Comparison of ENCODE assay signal across 16 cellular contexts in the genomic region with DNA sequence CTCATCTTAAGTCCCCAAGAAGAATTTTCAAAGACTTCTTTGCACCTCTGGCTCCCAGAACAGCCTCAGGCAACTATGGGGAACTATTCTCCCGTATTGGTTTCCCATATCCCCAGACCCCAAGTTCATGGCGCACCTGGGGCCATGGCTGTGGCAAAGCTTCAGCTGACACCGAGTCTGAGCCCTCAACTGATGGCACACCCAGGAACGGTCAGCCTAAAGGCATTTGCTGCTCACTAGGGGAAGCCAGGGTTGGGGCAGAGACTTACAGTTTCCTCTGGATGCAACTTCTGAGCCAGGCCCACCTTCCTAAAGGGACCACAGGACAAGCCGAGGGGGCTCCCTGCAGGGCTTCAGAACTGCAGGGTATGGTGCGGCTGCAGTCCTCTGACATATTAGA. TPM values are rescaled to one million over a fixed set of nuclear protein-coding genes. Genes with fewer than 3 reads are reported as not detected.
A peak's percentile ranks its signal among the peaks of the same experiment; 100 is the strongest.
DNase-seq lines count a peak whose midpoint lies in the region; ATAC-seq and TF ChIP-seq lines count a peak whose summit lies in the region.
"Had no signal": no experiment of that assay in that cellular context is flagged by ENCODE, and none has a peak within 500 bp of the region (broad histone marks: within the 10 kb centered on the region; RNA-seq: fewer than 3 reads in every experiment).

No MANE protein-coding gene starts in this region.

- H3K79me2 ChIP-seq in SK-N-SH (ENCODE audit: insufficient read depth) (no peaks in the 10 kb centered on the region), OCI-LY1 (ENCODE audit: insufficient read depth, low read length) (no peaks in the 10 kb centered on the region), fibroblast of lung (ENCODE audit: control insufficient read depth, insufficient read depth, low read length) (no peaks in the 10 kb centered on the region), smooth muscle cell (ENCODE audit: low read depth) (no peaks in the 10 kb centered on the region)

- ATAC-seq in SK-N-SH treated with all-trans-retinoic acid at 6 μM for 48 hours = no peak
- ATAC-seq: A549 had no signal

- H3K27ac ChIP-seq in SK-N-SH (ENCODE audit: low read depth in 2 of 2, low read length in 1 of 2) (peak overlapping the region in 1 of 2 experiments; percentile 96; a peak in 2 of 4 replicates), OCI-LY1 (ENCODE audit: low read depth, low read length, poor library complexity, severe bottlenecking) (peak overlapping the region; percentile 96), fibroblast of lung (ENCODE audit: insufficient read depth, low read length) (peak overlapping the region; percentile 54), smooth muscle cell (ENCODE audit: low read depth) (peak overlapping the region; percentile 94)
- H3K27ac ChIP-seq: A549 had no signal

- H4K20me1 ChIP-seq in SK-N-SH (ENCODE audit: insufficient read depth) = no peaks in the 10 kb centered on the region
- no peaks in the 10 kb centered on the region for H4K20me1 ChIP-seq in OCI-LY1 (ENCODE audit: insufficient read depth, low read length)
- no peaks in the 10 kb centered on the region for H4K20me1 ChIP-seq in fibroblast of lung (ENCODE audit: control insufficient read depth, extremely low read depth, insufficient read depth, low read length)
- no peaks in the 10 kb centered on the region for H4K20me1 ChIP-seq in smooth muscle cell (ENCODE audit: low read depth)

- DNase-seq in SK-N-SH (no peak), fibroblast of lung (ENCODE audit: low read depth in 2 of 2) (peak in 1 of 2 donors; percentile 43), smooth muscle cell (lab: John Stamatoyannopoulos, UW; ENCODE audit: unreplicated experiment) (no peak), COLO668 (lab: John Stamatoyannopoulos, UW; ENCODE audit: unreplicated experiment) (no peak), NCI-H69 (lab: John Stamatoyannopoulos, UW) (no peak), GF-D8 (lab: John Stamatoyannopoulos, UW) (no peak)
- DNase-seq: aorta; effector memory CD4-positive, alpha-beta T cell; naive B cell; NCI-H2227 treated with DMSO at 0.1 percent for 48 hours had no signal

- WGBS in SK-N-SH (ENCODE audit: low lambda C conversion rate) = 82% methylated on average over 6 of the region's 6 CpGs
- 83% methylated on average over 6 of the region's 6 CpGs for WGBS in smooth muscle cell (ENCODE audit: low lambda C conversion rate)

- H2AFZ ChIP-seq in SK-N-SH (ENCODE audit: low read depth) (no peak overlapping the region), OCI-LY1 (ENCODE audit: low read length) (no peak overlapping the region), fibroblast of lung (ENCODE audit: low read length) (no peak overlapping the region), smooth muscle cell (ENCODE audit: low read depth) (no peak overlapping the region)

- H3K9ac ChIP-seq in SK-N-SH (no peak overlapping the region), OCI-LY1 (ENCODE audit: low read length) (peak overlapping the region; percentile 59), fibroblast of lung (ENCODE audit: insufficient read depth, low read length) (no peak overlapping the region), smooth muscle cell (ENCODE audit: low read depth) (no peak overlapping the region)

- H3K4me3 ChIP-seq in SK-N-SH (ENCODE audit: low read depth in 2 of 2, low read length in 1 of 2) (no peak overlapping the region), OCI-LY1 (ENCODE audit: low read depth, low read length, poor library complexity, severe bottlenecking) (no peak overlapping the region), fibroblast of lung (replicated peaks in 1 of 4; ENCODE audit: control extremely low read depth in 1 of 4, insufficient read depth in 1 of 4, low read depth in 3 of 4, low read length in 4 of 4) (no peak overlapping the region), smooth muscle cell (no peak overlapping the region)
- H3K4me3 ChIP-seq: A549, Peyer's patch, skin epidermis, thyroid gland had no signal

- H3K9me3 ChIP-seq in SK-N-SH = no peaks in the 10 kb centered on the region
- no peaks in the 10 kb centered on the region for H3K9me3 ChIP-seq in OCI-LY1 (ENCODE audit: low read length)
- no peaks in the 10 kb centered on the region for H3K9me3 ChIP-seq in fibroblast of lung (ENCODE audit: control insufficient read depth, insufficient read depth, low read depth, low read length)
- no peaks in the 10 kb centered on the region for H3K9me3 ChIP-seq in smooth muscle cell (replicated peaks; ENCODE audit: low read depth)
- H3K9me3 ChIP-seq: A549, Peyer's patch, thyroid gland had no signal

- H3K4me1 ChIP-seq in SK-N-SH (ENCODE audit: control insufficient read depth in 1 of 2, insufficient read depth in 2 of 2, low read depth in 1 of 2, low read length in 1 of 2) (peaks cover 49 to 66% of the 10 kb centered on the region in 2 experiments), OCI-LY1 (ENCODE audit: insufficient read depth, low read length, severe bottlenecking) (peaks cover 94% of the 10 kb centered on the region), fibroblast of lung (ENCODE audit: control insufficient read depth, extremely low read depth, insufficient read depth, low read length) (peaks cover 43% of the 10 kb centered on the region), smooth muscle cell (ENCODE audit: low read depth) (peaks cover 22% of the 10 kb centered on the region)

- TF ChIP-seq CTCF in SK-N-SH (IDR thresholded peaks at IDR 0.05) = no peak
- TF ChIP-seq CTCF in OCI-LY1 (IDR thresholded peaks at IDR 0.05; ENCODE audit: low read length) = no peak
- TF ChIP-seq CTCF in fibroblast of lung (conservative IDR thresholded peaks at IDR 0.05 in 1 of 2, IDR thresholded peaks at IDR 0.05 in 1 of 2; ENCODE audit: low read depth in 1 of 2, low read length in 2 of 2) = no peak
- no peak for TF ChIP-seq CTCF in smooth muscle cell (IDR thresholded peaks at IDR 0.05; ENCODE audit: borderline replicate concordance, insufficient read depth, poor library complexity, severe bottlenecking)

- peak overlapping the region; percentile 26; the same call in 1 of the 2 replicates for H3K4me2 ChIP-seq in SK-N-SH
- peak overlapping the region; percentile 61; the same call in 1 of the 2 replicates for H3K4me2 ChIP-seq in OCI-LY1 (ENCODE audit: low read length)
- H3K4me2 ChIP-seq in fibroblast of lung (ENCODE audit: extremely low read depth, insufficient read depth, low read length) = no peak overlapping the region
- H3K4me2 ChIP-seq in smooth muscle cell = peak overlapping the region; percentile 1
- H3K4me2 ChIP-seq: A549 had no signal

- no peak for TF ChIP-seq EP300 in SK-N-SH (IDR thresholded peaks at IDR 0.05; ENCODE audit: borderline replicate concordance in 1 of 2, low read depth in 1 of 2, low read length in 1 of 2)

- H3K27me3 ChIP-seq in SK-N-SH (ENCODE audit: insufficient read depth) (no peaks in the 10 kb centered on the region), OCI-LY1 (ENCODE audit: insufficient read depth, low read length) (no peaks in the 10 kb centered on the region), fibroblast of lung (ENCODE audit: control insufficient read depth, insufficient read depth, low read length) (no peaks in the 10 kb centered on the region), smooth muscle cell (ENCODE audit: low read depth) (no peaks in the 10 kb centered on the region)
- H3K27me3 ChIP-seq: Peyer's patch, thyroid gland had no signal

- POLR2A ChIA-PET in SK-N-SH (lab: Yijun Ruan, JAX) = no interaction called here

- no peak for TF ChIP-seq RAD21 in SK-N-SH (IDR thresholded peaks at IDR 0.05; ENCODE audit: low read length)

- H3K9me2 ChIP-seq in SK-N-SH (no peaks in the 10 kb centered on the region), OCI-LY1 (ENCODE audit: low read depth, low read length) (no peaks in the 10 kb centered on the region)

- H3K36me3 ChIP-seq in SK-N-SH (replicated peaks in 1 of 2; ENCODE audit: control insufficient read depth in 1 of 2, insufficient read depth in 2 of 2, low read length in 1 of 2) = no peaks in the 10 kb centered on the region
- H3K36me3 ChIP-seq in OCI-LY1 (ENCODE audit: insufficient read depth, low read length) = no peaks in the 10 kb centered on the region
- no peaks in the 10 kb centered on the region for H3K36me3 ChIP-seq in fibroblast of lung (ENCODE audit: control insufficient read depth, insufficient read depth, low read length)
- no peaks in the 10 kb centered on the region for H3K36me3 ChIP-seq in smooth muscle cell (ENCODE audit: low read depth)
- H3K36me3 ChIP-seq: Peyer's patch, thyroid gland had no signal

- CTCF ChIA-PET in SK-N-SH (lab: Yijun Ruan, JAX) = no interaction called here

- H3F3A ChIP-seq in SK-N-SH (replicated peaks; ENCODE audit: insufficient read depth) = peaks cover 13% of the 10 kb centered on the region
- H3F3A ChIP-seq in OCI-LY1 (ENCODE audit: insufficient read depth, low read length) = no peaks in the 10 kb centered on the region
- H3F3A ChIP-seq in smooth muscle cell (ENCODE audit: low read depth) = peaks cover 29% of the 10 kb centered on the region

TF ChIP-seq in SK-N-SH, 30 proteins besides CTCF, POLR2A, EP300 and RAD21 (continues in another document):
- no peak for TF ChIP-seq RFX5 (IDR thresholded peaks at IDR 0.05; ENCODE audit: low read length)
- no peak for TF ChIP-seq RCOR1 (IDR thresholded peaks at IDR 0.05; ENCODE audit: low read length)
- TF ChIP-seq GABPA (IDR thresholded peaks at IDR 0.05; ENCODE audit: low read depth) = no peak
- no peak for TF ChIP-seq RXRA (IDR thresholded peaks at IDR 0.05; ENCODE audit: borderline replicate concordance, low read depth)

RNA-seq across cellular contexts. Expression of gene CPA1, which starts 13.7 kb away (rescaled TPM):
- polyA plus RNA-seq in SK-N-SH (2012; rRNA removed) (0.05 and 0.24 TPM in 2 replicates), fibroblast of lung (0.12 TPM in 1 of 2 replicates, not detected in the other), smooth muscle cell (1.7 and 3.8 TPM in 2 replicates)
- 0.06 and 0.12 TPM in 2 replicates for polyA plus RNA-seq in SK-N-SH (2012; cell fraction: cytosol; rRNA removed)
- 0.19 and 0.36 TPM in 2 replicates for polyA plus RNA-seq in SK-N-SH (2012; cell fraction: nucleus; rRNA removed)
- total RNA-seq in fibroblast of lung (under 0.01 TPM in 1 of 2 replicates, not detected in the other), smooth muscle cell (0.90 TPM in 2 replicates)
- polyA plus RNA-seq in fibroblast of lung (2012) = 0.18 and 0.19 TPM in 2 replicates
- polyA minus RNA-seq in fibroblast of lung (ENCODE audit: low replicate concordance) = not detected in 2 replicates
- total RNA-seq: Peyer's patch had no signal
- polyA plus RNA-seq: A549 had no signal

RNA-seq across cellular contexts. Expression of gene CPA5, which starts 21.9 kb away (rescaled TPM):
- polyA plus RNA-seq in SK-N-SH (2012; rRNA removed) = 0.86 and 1.3 TPM in 2 replicates
- 0.19 and 0.29 TPM in 2 replicates for polyA plus RNA-seq in SK-N-SH (2012; cell fraction: cytosol; rRNA removed)
- 2.2 and 4.6 TPM in 2 replicates for polyA plus RNA-seq in SK-N-SH (2012; cell fraction: nucleus; rRNA removed)
- not detected in 2 replicates for total RNA-seq in fibroblast of lung
- not detected in 2 replicates for polyA plus RNA-seq in fibroblast of lung
- polyA plus RNA-seq in fibroblast of lung (2012) = 0.09 and 0.31 TPM in 2 replicates
- polyA minus RNA-seq in fibroblast of lung (ENCODE audit: low replicate concordance) = not detected in 2 replicates
- total RNA-seq in smooth muscle cell = not detected in 2 replicates
- 0.45 TPM in 1 of 2 replicates, not detected in the other for polyA plus RNA-seq in smooth muscle cell
- total RNA-seq: aorta, Peyer's patch, thyroid gland had no signal
- polyA plus RNA-seq: A549, aorta had no signal
